ENCODE assay signal across 15 cellular contexts in the genomic region with DNA sequence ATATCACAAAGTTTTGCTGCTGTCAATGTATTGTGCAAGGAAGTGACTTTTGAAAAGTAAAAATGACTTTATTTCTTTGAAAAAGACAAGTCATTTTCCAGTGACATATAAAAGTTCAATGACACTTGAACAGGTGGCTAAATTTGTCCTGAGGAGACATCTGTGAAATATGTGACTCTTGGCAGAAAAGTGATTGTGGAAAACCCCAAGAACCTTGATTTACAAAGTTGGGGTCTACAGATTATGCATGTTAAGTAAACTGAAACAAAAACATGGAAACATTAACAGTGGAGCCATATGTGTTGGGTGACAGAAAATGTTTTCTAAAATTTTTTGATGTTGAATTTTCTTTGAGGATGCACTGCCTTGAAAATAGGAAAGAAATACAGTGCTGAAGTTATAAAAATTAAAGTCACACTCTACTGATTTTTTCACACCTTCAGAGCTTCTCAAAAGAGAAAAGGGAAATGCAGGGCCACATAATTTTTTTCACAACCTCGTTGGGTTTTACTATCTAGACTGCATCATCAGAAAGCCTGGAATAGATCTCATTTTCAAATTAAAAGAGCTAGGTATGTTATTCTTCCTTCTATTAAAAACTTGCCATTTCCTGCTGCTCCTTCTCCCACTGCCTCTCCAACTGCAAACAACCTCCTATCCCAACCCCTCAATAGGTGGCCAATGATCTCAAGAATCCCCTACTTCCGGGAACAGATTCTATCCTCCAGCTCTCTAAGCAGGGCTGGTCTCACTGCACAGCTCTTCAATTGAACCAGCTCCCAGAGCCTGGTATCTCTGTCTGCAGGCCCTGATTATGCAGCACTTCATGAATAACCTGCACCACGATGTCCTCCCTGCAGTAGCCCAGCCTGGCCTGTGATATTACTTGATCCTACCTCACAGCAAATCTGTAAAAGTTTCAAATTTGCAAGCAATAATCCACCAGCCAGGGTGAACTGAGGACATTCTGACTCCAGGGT.
A peak's percentile ranks its signal among the peaks of the same experiment; 100 is the strongest.
DNase-seq lines count a peak whose midpoint lies in the region; ATAC-seq, FAIRE-seq and TF ChIP-seq lines count a peak whose summit lies in the region.
"Had no signal": no experiment of that assay in that cellular context is flagged by ENCODE, and none has a peak within 500 bp of the region (broad histone marks: within the 10 kb centered on the region; RNA-seq: fewer than 3 reads in every experiment).

No MANE protein-coding gene starts in this region.

- DNase-seq in GM06990 (ENCODE audit: extremely low read depth, insufficient read length) (peak; percentile 6), GM18507 (ENCODE audit: extremely low spot score, insufficient read length, low read depth) (no peak), H1 (ENCODE audit: low read depth in 1 of 2, low spot score in 2 of 2) (no peak), HCEC 1CT (no peak), NCI-H1105 (lab: John Stamatoyannopoulos, UW) (no peak)
- no peak for DNase-seq in activated CD4-positive, alpha-beta T cell treated with anti-CD3 and anti-CD28 coated beads, Interleukin-2, amount 10 ng/mL, durations not matched to agents 24 days and 14 days
- DNase-seq: ACHN; Calu3; CD4-positive, alpha-beta T cell; IMR-90; Kasumi-1; NCI-H1417 treated with DMSO at 0.1 percent for 48 hours; NCI-H2081 treated with DMSO at 0.1 percent for 48 hours; NCI-H524 had no signal

- H2BK20ac ChIP-seq in H1 (ENCODE audit: low read length) = no peak overlapping the region

- H3K4me1 ChIP-seq in H1 (replicated peaks in 1 of 4; ENCODE audit: control insufficient read depth in 3 of 4, insufficient read depth in 4 of 4, low read length in 3 of 4) = no peaks in the 10 kb centered on the region

- no peak overlapping the region for H2BK12ac ChIP-seq in H1 (ENCODE audit: low read depth, low read length)

- intact Hi-C loops in activated CD4-positive, alpha-beta T cell treated with anti-CD3 and anti-CD28 coated beads, Interleukin-2, amount 10 ng/mL, durations not matched to agents 24 days and 14 days (cut with micrococcal nuclease) = no loop called here

- no peak overlapping the region for H3K4me3 Mint-ChIP-seq in activated CD4-positive, alpha-beta T cell treated with anti-CD3 and anti-CD28 coated beads, Interleukin-2, amount 10 ng/mL, durations not matched to agents 24 days and 14 days
- H3K4me3 Mint-ChIP-seq: CD4-positive, alpha-beta T cell had no signal

- H3K27ac Mint-ChIP-seq in activated CD4-positive, alpha-beta T cell treated with anti-CD3 and anti-CD28 coated beads, Interleukin-2, amount 10 ng/mL, durations not matched to agents 24 days and 14 days = no peak overlapping the region
- H3K27ac Mint-ChIP-seq: CD4-positive, alpha-beta T cell had no signal

- TF ChIP-seq CTCF in GM06990 (IDR thresholded peaks at IDR 0.05; ENCODE audit: insufficient read depth, low read length, poor library complexity, severe bottlenecking) (no peak), H1 (IDR thresholded peaks at IDR 0.05; ENCODE audit: control extremely low read depth in 1 of 3, insufficient read depth in 1 of 3, low read depth in 1 of 3, low read length in 3 of 3) (no peak)

- no peak overlapping the region for H2BK5ac ChIP-seq in H1 (ENCODE audit: low read depth, low read length)

- H2AFZ ChIP-seq in H1 (ENCODE audit: low read length) = peak overlapping the region; percentile 58; the same call in 1 of the 2 replicates

- H3K4me3 ChIP-seq in GM06990 (replicated peaks; ENCODE audit: low read depth, low read length) (no peak overlapping the region), H1 (ENCODE audit: extremely low read depth in 1 of 4, insufficient read depth in 2 of 4, low read depth in 3 of 4, low read length in 4 of 4) (no peak overlapping the region)

- H3K23ac ChIP-seq in H1 (ENCODE audit: insufficient read length) = no peak overlapping the region

- H3K36me3 Mint-ChIP-seq in activated CD4-positive, alpha-beta T cell treated with anti-CD3 and anti-CD28 coated beads, Interleukin-2, amount 10 ng/mL, durations not matched to agents 24 days and 14 days (ENCODE audit: low read depth) = no peaks in the 10 kb centered on the region

- no peaks in the 10 kb centered on the region for H3K23me2 ChIP-seq in H1 (ENCODE audit: low read depth, low read length)

- WGBS in H1 (ENCODE audit: extremely low coverage in 1 of 2, insufficient coverage in 1 of 2, insufficient read length in 1 of 2, insufficient replicate concordance in 2 of 2, low coverage in 1 of 2, low lambda C conversion rate in 2 of 2, missing lambda C conversion rate in 1 of 2), 2 experiments = 87% methylated on average over 3 of the region's 3 CpGs; no CpG with 5 or more reads in 1 of the 2 experiments

- no peak for TF ChIP-seq RAD21 in H1 (IDR thresholded peaks at IDR 0.05 in 1 of 2, conservative IDR thresholded peaks at IDR 0.05 in 1 of 2; ENCODE audit: low read depth in 2 of 2, low read length in 2 of 2)

- POLR2A ChIA-PET in H1 (lab: Charles Lee; ENCODE audit: partially characterized antibody) = no interaction called here

- H4K20me1 ChIP-seq in H1 (replicated peaks in 1 of 2; ENCODE audit: control insufficient read depth in 1 of 2, insufficient read depth in 2 of 2, low read length in 2 of 2) = no peaks in the 10 kb centered on the region

- H3K56ac ChIP-seq in H1 (replicated peaks; ENCODE audit: insufficient read length, low read depth, low read length) = no peak overlapping the region

- no peak overlapping the region for H3K4ac ChIP-seq in H1 (replicated peaks; ENCODE audit: insufficient read length, low read depth, low read length)

- no peak overlapping the region for H2BK120ac ChIP-seq in H1 (replicated peaks; ENCODE audit: low read depth, low read length)

- no peak overlapping the region for H4K91ac ChIP-seq in H1 (replicated peaks; ENCODE audit: insufficient read length, low read length)

- H4K5ac ChIP-seq in H1 (ENCODE audit: insufficient read length, low read depth, low read length) = no peak overlapping the region

- H3K9me3 ChIP-seq in H1 (ENCODE audit: insufficient read depth in 2 of 2, low read depth in 1 of 2, low read length in 1 of 2) = peaks cover 6% of the 10 kb centered on the region in 2 experiments; a peak in 1 of 4 replicates

- H3K27me3 ChIP-seq in GM06990 (replicated peaks; ENCODE audit: control insufficient read depth, insufficient read depth, low read length) = no peaks in the 10 kb centered on the region
- H3K27me3 ChIP-seq in H1 (replicated peaks in 1 of 4; ENCODE audit: control insufficient read depth in 3 of 4, extremely low read depth in 1 of 4, insufficient read depth in 3 of 4, low read length in 3 of 4) = no peaks in the 10 kb centered on the region

- H2BK15ac ChIP-seq in H1 (ENCODE audit: low read length) = no peak overlapping the region

- FAIRE-seq in GM18507 (lab: Jason Lieb, UNC) = peak; percentile 9
- no peak for FAIRE-seq in H1 (lab: Jason Lieb, UNC)

- no peaks in the 10 kb centered on the region for H3K27me3 Mint-ChIP-seq in activated CD4-positive, alpha-beta T cell treated with anti-CD3 and anti-CD28 coated beads, Interleukin-2, amount 10 ng/mL, durations not matched to agents 24 days and 14 days

- peak; percentile 55 for ATAC-seq in HG02610 (IDR thresholded peaks at IDR 0.05; ENCODE audit: unreplicated experiment)

- H3K14ac ChIP-seq in H1 (ENCODE audit: insufficient read length) = no peak overlapping the region

- H3K4me2 ChIP-seq in H1 (ENCODE audit: insufficient read depth in 1 of 2, low read depth in 2 of 2, low read length in 2 of 2) = no peak overlapping the region

- H3K18ac ChIP-seq in H1 (ENCODE audit: extremely low read depth, low read length) = no peak overlapping the region

- peaks cover 4% of the 10 kb centered on the region for H3K4me1 Mint-ChIP-seq in activated CD4-positive, alpha-beta T cell treated with anti-CD3 and anti-CD28 coated beads, Interleukin-2, amount 10 ng/mL, durations not matched to agents 24 days and 14 days

- CTCF ChIA-PET in H1 (lab: Charles Lee; ENCODE audit: partially characterized antibody) = no interaction called here

- H3K27ac ChIP-seq in H1 (ENCODE audit: low read depth, low read length) = no peak overlapping the region

- H3K36me3 ChIP-seq in GM06990 (ENCODE audit: control insufficient read depth, insufficient read depth, low read length) (no peaks in the 10 kb centered on the region), H1 (ENCODE audit: control insufficient read depth in 2 of 4, insufficient read depth in 4 of 4, low read length in 3 of 4) (no peaks in the 10 kb centered on the region)

- no peak overlapping the region for H4K8ac ChIP-seq in H1 (ENCODE audit: extremely low read depth, insufficient read depth, low read length)

- no peaks in the 10 kb centered on the region for H3K79me2 ChIP-seq in H1 (ENCODE audit: control insufficient read depth in 1 of 2, insufficient read depth in 2 of 2, low read length in 2 of 2)

- H2AK5ac ChIP-seq in H1 (ENCODE audit: low read depth, low read length) = no peak overlapping the region

- peaks cover 4% of the 10 kb centered on the region for H3K9me3 Mint-ChIP-seq in activated CD4-positive, alpha-beta T cell treated with anti-CD3 and anti-CD28 coated beads, Interleukin-2, amount 10 ng/mL, durations not matched to agents 24 days and 14 days
- H3K9me3 Mint-ChIP-seq: CD4-positive, alpha-beta T cell had no signal

- H3K79me1 ChIP-seq in H1 (ENCODE audit: low read depth, low read length) = no peaks in the 10 kb centered on the region

- TF ChIP-seq EP300 in H1 (IDR thresholded peaks at IDR 0.05; ENCODE audit: borderline replicate concordance in 1 of 2, low read depth in 2 of 2, low read length in 2 of 2) = no peak

- no peak overlapping the region for H3K9ac ChIP-seq in H1 (replicated peaks in 1 of 4; ENCODE audit: extremely low read depth in 1 of 4, low read depth in 3 of 4, low read length in 3 of 4)

- no peak for TF ChIP-seq POLR2A in H1 (IDR thresholded peaks at IDR 0.05; ENCODE audit: control extremely low read depth in 1 of 2, low read depth in 2 of 2, low read length in 2 of 2)

TF ChIP-seq in H1, 55 proteins besides CTCF, POLR2A, EP300 and RAD21 (continues in another document):
- TF ChIP-seq GTF2F1 (IDR thresholded peaks at IDR 0.05; ENCODE audit: borderline replicate concordance, low read depth, low read length) = no peak
- no peak for TF ChIP-seq KDM1A (IDR thresholded peaks at IDR 0.05; ENCODE audit: borderline replicate concordance, low read length)
- no peak for TF ChIP-seq CBX8 (IDR thresholded peaks at IDR 0.05; ENCODE audit: borderline replicate concordance, low read depth, low read length)
- TF ChIP-seq KDM4A (IDR thresholded peaks at IDR 0.05; ENCODE audit: low read depth, low read length, severe bottlenecking) = no peak
- no peak for TF ChIP-seq SRF (IDR thresholded peaks at IDR 0.05; ENCODE audit: low read depth, low read length)
- TF ChIP-seq BCL11A (IDR thresholded peaks at IDR 0.05; ENCODE audit: low read depth in 2 of 2, low read length in 2 of 2) = no peak
- no peak for TF ChIP-seq RNF2 (IDR thresholded peaks at IDR 0.05; ENCODE audit: borderline replicate concordance, low read depth, low read length, missing control alignments, poor library complexity, severe bottlenecking)
- TF ChIP-seq CHD2 (IDR thresholded peaks at IDR 0.05; ENCODE audit: low read length) = no peak
- TF ChIP-seq BRCA1 (IDR thresholded peaks at IDR 0.05; ENCODE audit: low read depth, low read length) = no peak
- TF ChIP-seq EZH2 (IDR thresholded peaks at IDR 0.05; ENCODE audit: low read depth, low read length, severe bottlenecking) = no peak
- TF ChIP-seq SAP30 (IDR thresholded peaks at IDR 0.05; ENCODE audit: insufficient read depth, insufficient replicate concordance, low read length) = no peak
